ENCODE assay signal across 17 cellular contexts in genomic region chr2:172323256-172323655, GRCh38.
DNase-seq lines count a peak whose midpoint lies in the region; ATAC-seq and TF ChIP-seq lines count a peak whose summit lies in the region.
"Had no signal": no experiment of that assay in that cellular context is flagged by ENCODE, and none has a peak within 500 bp of the region (broad histone marks: within the 10 kb centered on the region; RNA-seq: fewer than 3 reads in every experiment).

No MANE protein-coding gene starts in this region.

- H3K27me3 Mint-ChIP-seq in neural progenitor cell (ENCODE audit: insufficient read depth, low read depth): peaks cover 8% of the 10 kb centered on the region

- POLR2A ChIA-PET in RWPE1 (lab: Yijun Ruan, JAX; ENCODE audit: low non-redundant PET) (no interaction called here), A673 (lab: Charles Lee; ENCODE audit: low non-redundant PET) (no interaction called here)

- ATAC-seq in esophagus mucosa (peak; percentile 15), GM18511 (IDR thresholded peaks at IDR 0.05; ENCODE audit: unreplicated experiment) (no peak)
- ATAC-seq: HCT116 had no signal

- no TSS peak for BruUV-seq in A673 (replicated peaks; lab: Mats Ljungman, UMichigan)

- H3K4me2 ChIP-seq in neural progenitor cell: no peak overlapping the region

- H3K9me3 ChIP-seq in neural progenitor cell (ENCODE audit: low read depth) (peaks cover 4% of the 10 kb centered on the region), vagina (no peaks in the 10 kb centered on the region), A673 (ENCODE audit: low read depth, low read length, poor library complexity, severe bottlenecking) (no peaks in the 10 kb centered on the region)

- no peak overlapping the region for H3K27ac ChIP-seq in RWPE1
- H3K27ac ChIP-seq in neural progenitor cell: no peak overlapping the region
- no peak overlapping the region for H3K27ac ChIP-seq in vagina
- no peak overlapping the region for H3K27ac ChIP-seq in A673 (ENCODE audit: low read depth, low read length, poor library complexity, severe bottlenecking)

- H3K27me3 ChIP-seq in neural progenitor cell: no peaks in the 10 kb centered on the region
- no peaks in the 10 kb centered on the region for H3K27me3 ChIP-seq in vagina
- H3K27me3 ChIP-seq in A673 (replicated peaks; ENCODE audit: insufficient read depth, low read depth, low read length, poor library complexity): peaks cover 6% of the 10 kb centered on the region

- intact Hi-C loops in vagina (cut with DNase I) (no loop called here), A673 (cut with micrococcal nuclease; ENCODE audit: unreplicated experiment) (no loop called here)

- peak overlapping the region; percentile 82 for H3K27ac Mint-ChIP-seq in neural progenitor cell

- TF ChIP-seq POLR2A in vagina (IDR thresholded peaks at IDR 0.05): no peak

- TF ChIP-seq CTCF in RWPE1 (conservative IDR thresholded peaks at IDR 0.05; ENCODE audit: low read depth) (no peak), neural progenitor cell (IDR thresholded peaks at IDR 0.05) (no peak), vagina (IDR thresholded peaks at IDR 0.05) (no peak), A673 (conservative IDR thresholded peaks at IDR 0.05; ENCODE audit: low read depth, low read length) (no peak)

- no peaks in the 10 kb centered on the region for H3K4me1 ChIP-seq in neural progenitor cell
- no peaks in the 10 kb centered on the region for H3K4me1 ChIP-seq in vagina
- no peaks in the 10 kb centered on the region for H3K4me1 ChIP-seq in A673 (ENCODE audit: insufficient read depth, low read length, poor library complexity, severe bottlenecking)

- H4K20me1 ChIP-seq in neural progenitor cell (ENCODE audit: low read depth): no peaks in the 10 kb centered on the region

- no peaks in the 10 kb centered on the region for H3K36me3 Mint-ChIP-seq in neural progenitor cell
- H3K36me3 Mint-ChIP-seq: CD14-positive monocyte had no signal

- no peak overlapping the region for H2AFZ ChIP-seq in neural progenitor cell (replicated peaks)

- H3K4me3 Mint-ChIP-seq in neural progenitor cell: no peak overlapping the region
- H3K4me3 Mint-ChIP-seq: CD14-positive monocyte had no signal

- peaks cover 3% of the 10 kb centered on the region for H3K9me3 Mint-ChIP-seq in neural progenitor cell
- H3K9me3 Mint-ChIP-seq: CD14-positive monocyte had no signal

- H3K4me3 ChIP-seq in neural progenitor cell: no peak overlapping the region
- H3K4me3 ChIP-seq in vagina: no peak overlapping the region
- H3K4me3 ChIP-seq in A673 (ENCODE audit: low read depth, low read length, poor library complexity, severe bottlenecking): no peak overlapping the region

- no peaks in the 10 kb centered on the region for H3F3A ChIP-seq in neural progenitor cell (ENCODE audit: low read depth)

- H3K79me2 ChIP-seq in neural progenitor cell (ENCODE audit: low read depth): no peaks in the 10 kb centered on the region

- H3K36me3 ChIP-seq in neural progenitor cell: no peaks in the 10 kb centered on the region
- no peaks in the 10 kb centered on the region for H3K36me3 ChIP-seq in vagina
- H3K36me3 ChIP-seq in A673 (ENCODE audit: insufficient read depth, low read length, poor library complexity, severe bottlenecking): no peaks in the 10 kb centered on the region

- DNase-seq in HCEC 1CT (peak; percentile 9), RWPE1 (ENCODE audit: low spot score) (peak; percentile 45), neural progenitor cell (ENCODE audit: low spot score) (no peak), vagina (ENCODE audit: extremely low spot score in 2 of 2) (no peak), A673 (ENCODE audit: low spot score) (no peak)
- DNase-seq: ACHN, AML-193, COR-L47, EL, KG1, NCI-H1048, NCI-H2081, NCI-H748 treated with DMSO at 0.1 percent for 48 hours had no signal

- no peak overlapping the region for H3K9ac ChIP-seq in neural progenitor cell

- CTCF ChIA-PET in RWPE1 (lab: Yijun Ruan, JAX): no interaction called here
- CTCF ChIA-PET in A673 (lab: Charles Lee): interaction anchor here (0.6 kb wide), 1 partner anchor 28 kb away, joined by 3 read pairs; no protein-coding TSS in a partner anchor

- peaks cover 21% of the 10 kb centered on the region for H3K4me1 Mint-ChIP-seq in neural progenitor cell

Comparison
In these comparisons a context has a peak if more than half of its experiments do, and no peak if none do; other contexts are left out.
1. DNase-seq: peak in HCEC 1CT (single experiment) and RWPE1 (single experiment); none in neural progenitor cell (single experiment), vagina (0 of 2) and A673 (single experiment).